14 cellular contexts compared by ENCODE assay signal in the genomic region with DNA sequence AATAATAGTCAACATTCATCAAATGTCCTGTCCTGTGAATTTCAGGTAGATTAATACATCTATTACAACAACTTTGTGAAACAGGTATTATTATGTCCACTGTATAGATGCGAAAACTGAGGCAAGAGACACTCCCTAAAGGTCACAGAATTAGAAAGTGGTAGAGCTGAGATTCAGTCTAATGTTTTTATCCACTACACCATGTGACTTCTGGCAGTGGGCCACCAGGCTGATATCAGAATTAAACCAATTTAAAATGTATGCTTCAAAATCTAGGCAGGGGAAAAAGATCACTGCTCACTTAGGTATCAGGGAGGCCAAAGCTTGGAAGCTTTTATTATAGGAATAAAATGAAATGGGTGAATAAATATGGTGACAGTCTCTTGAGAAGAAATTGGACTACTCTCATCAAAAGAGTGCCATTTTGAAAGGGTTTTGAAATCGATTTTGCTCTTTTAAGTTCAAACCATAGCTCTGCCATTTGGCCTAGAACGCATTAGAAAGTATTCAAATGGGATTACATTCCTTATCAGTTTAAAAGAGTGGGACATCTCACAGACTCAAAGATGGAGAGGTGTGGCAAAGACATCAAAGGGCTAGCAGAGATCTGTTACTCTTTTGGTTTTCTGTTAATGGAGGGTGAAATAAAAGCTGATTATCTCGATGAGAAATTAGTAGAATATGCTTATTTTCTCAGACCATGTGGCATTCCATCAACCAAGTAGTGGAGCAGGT. TPM values are rescaled to one million over a fixed set of nuclear protein-coding genes. Genes with fewer than 3 reads are reported as not detected.
A peak's percentile ranks its signal among the peaks of the same experiment; 100 is the strongest.
DNase-seq lines count a peak whose midpoint lies in the region; ATAC-seq, FAIRE-seq and TF ChIP-seq lines count a peak whose summit lies in the region.
"Had no signal": no experiment of that assay in that cellular context is flagged by ENCODE, and none has a peak within 500 bp of the region (broad histone marks: within the 10 kb centered on the region; RNA-seq: fewer than 3 reads in every experiment).

No MANE protein-coding gene starts in this region.

- no peak for TF ChIP-seq CTCF in ascending aorta (IDR thresholded peaks at IDR 0.05)
- no peak for TF ChIP-seq CTCF in keratinocyte (optimal IDR thresholded peaks at IDR 0.05 in 1 of 3, IDR thresholded peaks at IDR 0.05 in 1 of 3, conservative IDR thresholded peaks at IDR 0.05 in 1 of 3; ENCODE audit: extremely low read depth in 1 of 3, insufficient read depth in 2 of 3, low read length in 3 of 3)
- no peak for TF ChIP-seq CTCF in smooth muscle cell (IDR thresholded peaks at IDR 0.05; ENCODE audit: borderline replicate concordance, insufficient read depth, poor library complexity, severe bottlenecking)

- peak overlapping the region; percentile 70 for H3K4me2 ChIP-seq in keratinocyte (ENCODE audit: control insufficient read depth, extremely low read depth, insufficient read depth, low read depth, low read length)
- H3K4me2 ChIP-seq in smooth muscle cell: peak overlapping the region; percentile 93

- H3K9me3 ChIP-seq in ascending aorta (no peaks in the 10 kb centered on the region), keratinocyte (ENCODE audit: control insufficient read depth, low read depth, low read length) (no peaks in the 10 kb centered on the region), smooth muscle cell (replicated peaks; ENCODE audit: low read depth) (no peaks in the 10 kb centered on the region)
- no peaks in the 10 kb centered on the region for H3K9me3 ChIP-seq in CD8-positive, alpha-beta memory T cell (ENCODE audit: low read length)

- H4K20me1 ChIP-seq in keratinocyte (ENCODE audit: control insufficient read depth, extremely low read depth, insufficient read depth, low read length): no peaks in the 10 kb centered on the region
- peaks cover 8% of the 10 kb centered on the region for H4K20me1 ChIP-seq in smooth muscle cell (ENCODE audit: low read depth)

- 52% methylated on average over 4 of the region's 4 CpGs for WGBS in smooth muscle cell (ENCODE audit: low lambda C conversion rate)

- H3K9ac ChIP-seq in keratinocyte (ENCODE audit: control insufficient read depth, extremely low read depth, insufficient read depth, low read length) (no peak overlapping the region), smooth muscle cell (ENCODE audit: low read depth) (no peak overlapping the region)

- peak; percentile 56 for FAIRE-seq in keratinocyte (lab: Jason Lieb, UNC)
- FAIRE-seq: bronchial epithelial cell had no signal

- intact Hi-C loops in ascending aorta (cut with DNase I): loop anchor here (5.0 to 10.0 kb wide), 4 partner anchors 58 to 232 kb away; no protein-coding TSS in a partner anchor

- peaks cover 43 to 65% of the 10 kb centered on the region in 2 donors for H3K27me3 Mint-ChIP-seq in CD8-positive, alpha-beta memory T cell

- peak overlapping the region in 1 of 8 donors; percentile 5 for H3K27ac Mint-ChIP-seq in CD8-positive, alpha-beta memory T cell
- H3K27ac Mint-ChIP-seq: memory B cell; stimulated activated naive B cell treated with anti-CD40 and anti-IgM and Interleukin-4, amounts not matched to agents 10 μg/mL and 1 μg/mL and 100 μg/mL, for 72 hours; T-helper 17 cell had no signal

- CTCF ChIA-PET in CD8-positive, alpha-beta memory T cell (lab: Charles Lee): no interaction called here

- H3K4me3 Mint-ChIP-seq in CD8-positive, alpha-beta memory T cell: peak overlapping the region in 3 of 7 donors; percentile 6 to 26 (median 26)

- H3K4me1 ChIP-seq in ascending aorta: peaks cover 0 to 4% of the 10 kb centered on the region in 2 donors
- peaks cover 11% of the 10 kb centered on the region for H3K4me1 ChIP-seq in keratinocyte (ENCODE audit: control insufficient read depth, extremely low read depth, insufficient read depth, low read length)
- H3K4me1 ChIP-seq in smooth muscle cell (ENCODE audit: low read depth): no peaks in the 10 kb centered on the region
- H3K4me1 ChIP-seq in CD8-positive, alpha-beta memory T cell (ENCODE audit: insufficient read depth, low read length): no peaks in the 10 kb centered on the region

- H3F3A ChIP-seq in smooth muscle cell (ENCODE audit: low read depth): no peaks in the 10 kb centered on the region

- no peaks in the 10 kb centered on the region for H3K9me1 ChIP-seq in keratinocyte (ENCODE audit: control insufficient read depth, extremely low read depth, insufficient read depth, low read length)

- H3K27me3 ChIP-seq in ascending aorta (no peaks in the 10 kb centered on the region), keratinocyte (ENCODE audit: control insufficient read depth, extremely low read depth, insufficient read depth, low read length) (no peaks in the 10 kb centered on the region), smooth muscle cell (ENCODE audit: low read depth) (no peaks in the 10 kb centered on the region)
- peaks cover 8% of the 10 kb centered on the region for H3K27me3 ChIP-seq in CD8-positive, alpha-beta memory T cell (ENCODE audit: insufficient read depth, low read length, poor library complexity, severe bottlenecking)

- H3K27ac ChIP-seq in ascending aorta: no peak overlapping the region
- H3K27ac ChIP-seq in keratinocyte (ENCODE audit: control insufficient read depth, insufficient read depth, low read length): no peak overlapping the region
- no peak overlapping the region for H3K27ac ChIP-seq in smooth muscle cell (ENCODE audit: low read depth)
- no peak overlapping the region for H3K27ac ChIP-seq in CD8-positive, alpha-beta memory T cell (ENCODE audit: low read depth, low read length)

- no peaks in the 10 kb centered on the region for H3K79me2 ChIP-seq in keratinocyte (ENCODE audit: control insufficient read depth, insufficient read depth, low read length)
- peaks cover 7% of the 10 kb centered on the region for H3K79me2 ChIP-seq in smooth muscle cell (ENCODE audit: low read depth)

- peaks cover 6 to 15% (median 14%) of the 10 kb centered on the region in 3 donors for H3K4me1 Mint-ChIP-seq in CD8-positive, alpha-beta memory T cell
- H3K4me1 Mint-ChIP-seq: T-helper 17 cell had no signal

- H3K36me3 Mint-ChIP-seq in CD8-positive, alpha-beta memory T cell: peaks cover 0 to 1% (median 0%) of the 10 kb centered on the region in 3 donors
- H3K36me3 Mint-ChIP-seq: memory B cell had no signal

- H2AFZ ChIP-seq in keratinocyte (ENCODE audit: control insufficient read depth, low read length) (no peak overlapping the region), smooth muscle cell (ENCODE audit: low read depth) (no peak overlapping the region)

- dilution Hi-C loops in keratinocyte (cut with MboI; ENCODE audit: extremely low pct_ligation_motif_present, low sequenced_read_pairs): no loop called here

- ATAC-seq in HG03520 (IDR thresholded peaks at IDR 0.05; ENCODE audit: unreplicated experiment): no peak
- no peak for ATAC-seq in HG02642 (IDR thresholded peaks at IDR 0.05; ENCODE audit: poor library complexity, unreplicated experiment)
- ATAC-seq: stimulated activated naive B cell treated with anti-CD40 and anti-IgM and Interleukin-4, amounts not matched to agents 10 μg/mL and 1 μg/mL and 100 μg/mL, for 72 hours; T-helper 17 cell had no signal

- no peaks in the 10 kb centered on the region for H3K36me3 ChIP-seq in ascending aorta
- H3K36me3 ChIP-seq in keratinocyte (ENCODE audit: control insufficient read depth in 2 of 2, extremely low read depth in 1 of 2, insufficient read depth in 2 of 2, low read length in 2 of 2): no peaks in the 10 kb centered on the region
- H3K36me3 ChIP-seq in smooth muscle cell (ENCODE audit: low read depth): no peaks in the 10 kb centered on the region
- no peaks in the 10 kb centered on the region for H3K36me3 ChIP-seq in CD8-positive, alpha-beta memory T cell (ENCODE audit: insufficient read depth, low read length)

- H3K4me3 ChIP-seq in ascending aorta: peak overlapping the region; percentile 86 to 90
- H3K4me3 ChIP-seq in keratinocyte (ENCODE audit: control insufficient read depth in 2 of 3, extremely low read depth in 1 of 3, insufficient read depth in 2 of 3, low read depth in 1 of 3, low read length in 3 of 3): no peak overlapping the region
- peak overlapping the region; percentile 71 for H3K4me3 ChIP-seq in smooth muscle cell
- H3K4me3 ChIP-seq in CD8-positive, alpha-beta memory T cell (ENCODE audit: low read length): no peak overlapping the region

- peaks cover 0 to 2% (median 0%) of the 10 kb centered on the region in 5 donors for H3K9me3 Mint-ChIP-seq in CD8-positive, alpha-beta memory T cell
- H3K9me3 Mint-ChIP-seq: memory B cell; stimulated activated naive B cell treated with anti-CD40 and anti-IgM and Interleukin-4, amounts not matched to agents 10 μg/mL and 1 μg/mL and 100 μg/mL, for 72 hours had no signal

- peak; percentile 15 for DNase-seq in HT-29 (ENCODE audit: low spot score)
- no peak for DNase-seq in ascending aorta (ENCODE audit: low spot score in 2 of 2)
- DNase-seq in keratinocyte (ENCODE audit: low read depth, low spot score): no peak
- DNase-seq in smooth muscle cell (lab: John Stamatoyannopoulos, UW; ENCODE audit: unreplicated experiment): no peak
- no peak for DNase-seq in CD8-positive, alpha-beta memory T cell
- DNase-seq in Kasumi-1 (lab: John Stamatoyannopoulos, UW): no peak
- DNase-seq: foreskin melanocyte; GOT3; stimulated activated naive B cell treated with anti-CD40 and anti-IgM and Interleukin-4, amounts not matched to agents 10 μg/mL and 1 μg/mL and 100 μg/mL, for 72 hours; T-helper 17 cell had no signal

- POLR2A ChIA-PET in CD8-positive, alpha-beta memory T cell (lab: Charles Lee): no interaction called here

RNA-seq across cellular contexts. Expression of gene DDAH1, which starts 1.9 kb away (rescaled TPM):
- total RNA-seq in HT-29 (2014; rRNA removed; shearing (Covaris generic)): 75.6 and 82.7 TPM in 2 replicates
- total RNA-seq in ascending aorta (8.5 TPM), smooth muscle cell (30.8 and 31.6 TPM in 2 replicates)
- polyA plus RNA-seq in keratinocyte (2.3 to 7.5 TPM (median 5.8 TPM) in 3 replicates), smooth muscle cell (10.2 and 13.8 TPM in 2 replicates)
- 0.96 TPM for polyA plus RNA-seq in keratinocyte (2011; ENCODE audit: low read depth)
- polyA plus RNA-seq in keratinocyte (2011; cell fraction: cytosol; rRNA removed): 3.8 and 7.6 TPM in 2 replicates
- polyA plus RNA-seq in keratinocyte (2011; cell fraction: nucleus; rRNA removed): 2.5 and 2.9 TPM in 2 replicates
- 0.87 and 5.3 TPM in 2 replicates for polyA plus RNA-seq in keratinocyte (2012; ENCODE audit: low replicate concordance)
- 2.2 to 10.8 TPM (median 5.4 TPM) in 3 replicates for polyA minus RNA-seq in keratinocyte
- 3.8 TPM for polyA minus RNA-seq in keratinocyte (2011; cell fraction: cytosol; rRNA and poly(A)+ RNA removed)
- 1.3 and 3.1 TPM in 2 replicates for polyA minus RNA-seq in keratinocyte (2011; cell fraction: nucleus; rRNA and poly(A)+ RNA removed)
- total RNA-seq in CD8-positive, alpha-beta memory T cell: not detected
- not detected for polyA plus RNA-seq in CD8-positive, alpha-beta memory T cell
- total RNA-seq: T-helper 17 cell had no signal

Comparison
In these comparisons a context has a peak if more than half of its experiments do, and no peak if none do; other contexts are left out.
1. H3K4me3 ChIP-seq: peak in ascending aorta (2 of 2) and smooth muscle cell (single experiment); none in keratinocyte (0 of 3) and CD8-positive, alpha-beta memory T cell (single experiment).